Comparison of ENCODE assay signal across 1 cellular context in the genomic region with DNA sequence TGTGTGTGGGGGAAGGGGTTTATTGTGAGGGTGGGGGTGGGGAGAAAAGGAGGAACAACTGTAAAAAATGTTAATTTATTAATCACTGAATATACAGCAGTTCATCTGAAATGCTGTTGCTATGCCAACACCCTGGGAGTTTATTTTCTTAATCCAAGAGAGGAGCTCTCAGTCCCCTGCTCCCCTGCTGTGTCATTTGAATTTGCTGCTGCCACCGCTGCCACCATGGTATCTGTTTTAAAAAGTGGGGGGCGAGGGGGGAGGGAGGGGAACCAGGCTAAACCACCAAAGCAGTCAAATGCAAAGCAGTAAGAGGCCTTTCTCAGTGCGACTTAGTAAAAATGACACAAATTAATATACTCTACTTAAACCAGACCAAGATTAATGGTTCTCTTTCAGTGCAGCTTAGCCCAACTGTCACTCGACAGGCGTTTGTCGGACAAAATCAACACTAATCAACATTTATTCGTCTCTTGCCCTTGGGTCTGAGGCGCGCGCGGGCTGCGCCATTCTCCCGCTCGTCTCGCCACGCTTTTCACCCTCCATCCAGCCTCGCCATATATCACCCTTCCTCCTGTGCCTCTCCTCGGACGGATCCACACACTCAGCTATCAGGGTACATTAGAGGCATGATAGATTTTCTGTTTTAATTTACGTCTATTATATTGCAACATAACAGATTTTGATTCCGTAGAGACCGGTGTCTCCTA.
TF ChIP-seq lines count a peak whose summit lies in the region.

No MANE protein-coding gene starts in this region.

TF ChIP-seq in HEK293, 187 proteins besides CTCF, POLR2A, EP300 and RAD21 (continued from another document):
- TF ChIP-seq, protein P1, sequence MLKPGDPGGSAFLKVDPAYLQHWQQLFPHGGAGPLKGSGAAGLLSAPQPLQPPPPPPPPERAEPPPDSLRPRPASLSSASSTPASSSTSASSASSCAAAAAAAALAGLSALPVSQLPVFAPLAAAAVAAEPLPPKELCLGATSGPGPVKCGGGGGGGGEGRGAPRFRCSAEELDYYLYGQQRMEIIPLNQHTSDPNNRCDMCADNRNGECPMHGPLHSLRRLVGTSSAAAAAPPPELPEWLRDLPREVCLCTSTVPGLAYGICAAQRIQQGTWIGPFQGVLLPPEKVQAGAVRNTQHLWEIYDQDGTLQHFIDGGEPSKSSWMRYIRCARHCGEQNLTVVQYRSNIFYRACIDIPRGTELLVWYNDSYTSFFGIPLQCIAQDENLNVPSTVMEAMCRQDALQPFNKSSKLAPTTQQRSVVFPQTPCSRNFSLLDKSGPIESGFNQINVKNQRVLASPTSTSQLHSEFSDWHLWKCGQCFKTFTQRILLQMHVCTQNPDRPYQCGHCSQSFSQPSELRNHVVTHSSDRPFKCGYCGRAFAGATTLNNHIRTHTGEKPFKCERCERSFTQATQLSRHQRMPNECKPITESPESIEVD (tag by site-specific recombination; IDR thresholded peaks at IDR 0.05) = no peak
- TF ChIP-seq SCRT1 (tag by site-specific recombination; IDR thresholded peaks at IDR 0.05; ENCODE audit: borderline replicate concordance) (no peak), ZNF561 (tag by site-specific recombination; IDR thresholded peaks at IDR 0.05; ENCODE audit: borderline replicate concordance) (no peak), ZNF391 (tag by site-specific recombination; IDR thresholded peaks at IDR 0.05; ENCODE audit: borderline replicate concordance, low read depth) (no peak), GLIS1 (tag by site-specific recombination; IDR thresholded peaks at IDR 0.05) (peak; percentile 28; the same call in 1 of the 2 replicates), IKZF3 (tag by site-specific recombination; IDR thresholded peaks at IDR 0.05) (0 out of 2 replicates have a peak, but pooled peaks have one; percentile 27), OSR2 (tag by site-specific recombination; IDR thresholded peaks at IDR 0.05) (peak; percentile 70), ZBTB8A (tag by site-specific recombination; IDR thresholded peaks at IDR 0.05) (no peak), WT1 (tag by site-specific recombination; IDR thresholded peaks at IDR 0.05) (no peak)
